In the genomic region with DNA sequence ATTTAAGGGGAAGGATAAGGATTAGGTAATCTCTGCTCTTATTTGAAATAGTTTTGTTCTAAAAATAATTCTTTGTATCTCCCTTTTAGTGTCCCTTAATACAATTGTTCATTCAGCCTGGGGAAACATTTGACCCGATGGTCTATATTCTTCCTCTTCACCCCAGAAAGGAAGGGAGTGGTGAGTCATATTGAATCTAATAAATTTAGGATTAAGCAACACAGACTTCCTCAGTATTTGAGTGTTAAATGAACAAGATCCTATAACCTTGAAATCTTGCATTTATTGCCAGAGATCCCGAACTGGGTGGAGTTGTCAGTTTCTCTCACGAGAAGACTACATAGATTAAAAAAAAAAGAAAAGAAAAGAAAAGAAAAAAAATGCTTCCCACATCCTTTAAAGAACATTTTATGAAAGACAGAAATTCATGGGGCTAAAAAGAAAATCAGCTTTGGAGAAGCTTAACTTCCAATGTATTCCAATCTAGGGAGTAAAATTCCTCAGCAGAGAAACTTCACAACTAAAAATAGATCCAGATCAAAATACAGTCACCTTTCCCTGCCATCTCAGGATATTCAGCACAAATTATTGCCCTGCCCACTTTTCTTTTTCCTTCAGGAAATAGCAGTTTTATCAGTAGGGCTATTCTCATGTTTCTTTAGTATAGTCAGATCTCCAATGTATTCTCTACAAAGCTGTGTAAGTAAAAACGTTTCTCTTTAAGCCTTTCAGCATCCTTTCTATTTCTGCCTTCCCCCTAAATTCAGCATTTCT, we compare ENCODE assay signal across 12 cellular contexts.
DNase-seq lines count a peak whose midpoint lies in the region; ATAC-seq and TF ChIP-seq lines count a peak whose summit lies in the region.
"Had no signal": no experiment of that assay in that cellular context is flagged by ENCODE, and none has a peak within 500 bp of the region (broad histone marks: within the 10 kb centered on the region; RNA-seq: fewer than 3 reads in every experiment).

No MANE protein-coding gene starts in this region.

- TF ChIP-seq CTCF in A673 (conservative IDR thresholded peaks at IDR 0.05; ENCODE audit: low read depth, low read length), result no peak
- no peak for TF ChIP-seq CTCF in heart left ventricle (IDR thresholded peaks at IDR 0.05)

- intact Hi-C loops in A673 (cut with micrococcal nuclease; ENCODE audit: unreplicated experiment) (no loop called here), heart left ventricle (cut with DNase I) (loop anchor here in 1 of 10 donors (10.0 kb wide), 1 partner anchor 70 kb away; no protein-coding TSS in a partner anchor)

- WGBS in heart left ventricle, 4 donors, result 13 to 26% (median 23%) methylated on average over 4 of the region's 4 CpGs

- H3K9me3 Mint-ChIP-seq in natural killer cell treated with Interleukin-12 subunit alpha and Interleukin-12 subunit beta and Interleukin-15 and Interleukin-18, amount 100 ng/mL, for 72 hours, result peaks cover 7% of the 10 kb centered on the region
- H3K9me3 Mint-ChIP-seq: activated naive CD8-positive, alpha-beta T cell treated with anti-CD3 and anti-CD28 coated beads, Interleukin-2, amount 10 ng/mL, durations not matched to agents 7 days and 5 days; neural progenitor cell had no signal

- H3K27ac ChIP-seq in A673 (ENCODE audit: low read depth, low read length, poor library complexity, severe bottlenecking) (peak overlapping the region; percentile 47), heart left ventricle (peak overlapping the region in 1 of 12 donors; percentile 10)
- H3K27ac ChIP-seq: neural progenitor cell, vagina had no signal

- CTCF ChIA-PET in A673 (lab: Charles Lee), result no interaction called here

- H3K4me3 ChIP-seq in A673 (ENCODE audit: low read depth, low read length, poor library complexity, severe bottlenecking) (peak overlapping the region; percentile 12), heart left ventricle (no peak overlapping the region)
- H3K4me3 ChIP-seq: neural progenitor cell, vagina had no signal

- no peaks in the 10 kb centered on the region for H3K27me3 Mint-ChIP-seq in natural killer cell treated with Interleukin-12 subunit alpha and Interleukin-12 subunit beta and Interleukin-15 and Interleukin-18, amount 100 ng/mL, for 72 hours
- H3K27me3 Mint-ChIP-seq: activated naive CD8-positive, alpha-beta T cell treated with anti-CD3 and anti-CD28 coated beads, Interleukin-2, amount 10 ng/mL, durations not matched to agents 7 days and 5 days had no signal

- TSS peak; percentile 73 for BruUV-seq in A673 (replicated peaks; lab: Mats Ljungman, UMichigan)

- H3K4me3 Mint-ChIP-seq in natural killer cell treated with Interleukin-12 subunit alpha and Interleukin-12 subunit beta and Interleukin-15 and Interleukin-18, amount 100 ng/mL, for 72 hours, result no peak overlapping the region
- H3K4me3 Mint-ChIP-seq: activated naive CD8-positive, alpha-beta T cell treated with anti-CD3 and anti-CD28 coated beads, Interleukin-2, amount 10 ng/mL, durations not matched to agents 7 days and 5 days; neural progenitor cell had no signal

- peak; percentile 51 for ATAC-seq in SK-N-SH treated with all-trans-retinoic acid at 6 μM for 48 hours
- peak in 3 of 4 donors; percentile 28 to 66 (median 45) for ATAC-seq in heart left ventricle
- ATAC-seq in GM18505 (IDR thresholded peaks at IDR 0.05; ENCODE audit: unreplicated experiment), result no peak
- ATAC-seq in natural killer cell treated with Interleukin-12 subunit alpha and Interleukin-12 subunit beta and Interleukin-15 and Interleukin-18, amount 100 ng/mL, for 72 hours, result no peak
- no peak for ATAC-seq in HG02678 (IDR thresholded peaks at IDR 0.05; ENCODE audit: unreplicated experiment)

- H3K27me3 ChIP-seq in A673 (replicated peaks; ENCODE audit: insufficient read depth, low read depth, low read length, poor library complexity) (no peaks in the 10 kb centered on the region), heart left ventricle (no peaks in the 10 kb centered on the region)
- H3K27me3 ChIP-seq: neural progenitor cell, vagina had no signal

- no peaks in the 10 kb centered on the region for H3K36me3 Mint-ChIP-seq in natural killer cell treated with Interleukin-12 subunit alpha and Interleukin-12 subunit beta and Interleukin-15 and Interleukin-18, amount 100 ng/mL, for 72 hours
- H3K36me3 Mint-ChIP-seq: activated naive CD8-positive, alpha-beta T cell treated with anti-CD3 and anti-CD28 coated beads, Interleukin-2, amount 10 ng/mL, durations not matched to agents 7 days and 5 days; neural progenitor cell had no signal

- H3K36me3 ChIP-seq in A673 (ENCODE audit: insufficient read depth, low read length, poor library complexity, severe bottlenecking), result no peaks in the 10 kb centered on the region
- H3K36me3 ChIP-seq in heart left ventricle, result no peaks in the 10 kb centered on the region
- H3K36me3 ChIP-seq: neural progenitor cell, vagina had no signal

- H3K9me3 ChIP-seq in A673 (ENCODE audit: low read depth, low read length, poor library complexity, severe bottlenecking), result no peaks in the 10 kb centered on the region
- H3K9me3 ChIP-seq in heart left ventricle, result no peaks in the 10 kb centered on the region
- H3K9me3 ChIP-seq: vagina had no signal

- POLR2A ChIA-PET in A673 (lab: Charles Lee; ENCODE audit: low non-redundant PET), result no interaction called here

- in situ Hi-C loops in KBM-7 (cut with MboI; ENCODE audit: low pct_unique_long_range_greater_than_20kb, low sequenced_read_pairs), result no loop called here

- no peak overlapping the region for H3K27ac Mint-ChIP-seq in natural killer cell treated with Interleukin-12 subunit alpha and Interleukin-12 subunit beta and Interleukin-15 and Interleukin-18, amount 100 ng/mL, for 72 hours
- H3K27ac Mint-ChIP-seq: activated naive CD8-positive, alpha-beta T cell treated with anti-CD3 and anti-CD28 coated beads, Interleukin-2, amount 10 ng/mL, durations not matched to agents 7 days and 5 days; neural progenitor cell had no signal

- H3K4me1 ChIP-seq in A673 (ENCODE audit: insufficient read depth, low read length, poor library complexity, severe bottlenecking) (peaks cover 41% of the 10 kb centered on the region), heart left ventricle (peaks cover 0 to 32% (median 11%) of the 10 kb centered on the region in 12 donors)
- H3K4me1 ChIP-seq: vagina had no signal

- peak; percentile 87 for DNase-seq in A673 (ENCODE audit: low spot score)
- peak; percentile 15 for DNase-seq in KBM-7
- DNase-seq in heart left ventricle, result no peak
- no peak for DNase-seq in retina
- DNase-seq in natural killer cell treated with Interleukin-12 subunit alpha and Interleukin-12 subunit beta and Interleukin-15 and Interleukin-18, amount 100 ng/mL, for 72 hours (ENCODE audit: low spot score), result no peak
- DNase-seq: ACHN; activated naive CD8-positive, alpha-beta T cell treated with anti-CD3 and anti-CD28 coated beads, Interleukin-2, amount 10 ng/mL, durations not matched to agents 7 days and 5 days had no signal

- TF ChIP-seq POLR2A in heart left ventricle (IDR thresholded peaks at IDR 0.05), result no peak
- no peak for TF ChIP-seq POLR2A in GM18505 (IDR thresholded peaks at IDR 0.05; ENCODE audit: borderline replicate concordance, extremely low read depth, insufficient read depth, insufficient read length)

- no peaks in the 10 kb centered on the region for H3K4me1 Mint-ChIP-seq in natural killer cell treated with Interleukin-12 subunit alpha and Interleukin-12 subunit beta and Interleukin-15 and Interleukin-18, amount 100 ng/mL, for 72 hours (ENCODE audit: low read depth in 2 of 2)
- H3K4me1 Mint-ChIP-seq: activated naive CD8-positive, alpha-beta T cell treated with anti-CD3 and anti-CD28 coated beads, Interleukin-2, amount 10 ng/mL, durations not matched to agents 7 days and 5 days had no signal

TF ChIP-seq in SK-N-SH treated with all-trans-retinoic acid at 6 μM for 48 hours, 23 proteins besides CTCF, POLR2A, EP300 and RAD21:
- TF ChIP-seq ZFP30 (CRISPR knock-in tag; IDR thresholded peaks at IDR 0.05) (no peak), ISL1 (CRISPR knock-in tag; IDR thresholded peaks at IDR 0.05) (peak; percentile 48; the same call in 1 of the 2 replicates)

Comparison
In these comparisons a context has a peak if more than half of its experiments do, and no peak if none do; other contexts are left out.
1. DNase-seq: peak in A673 (single experiment) and KBM-7 (single experiment); none in heart left ventricle (0 of 5), retina (single experiment) and natural killer cell treated with Interleukin-12 subunit alpha and Interleukin-12 subunit beta and Interleukin-15 and Interleukin-18, amount 100 ng/mL, for 72 hours (single experiment).
2. ATAC-seq: peak in SK-N-SH treated with all-trans-retinoic acid at 6 μM for 48 hours (single experiment) and heart left ventricle (3 of 4); none in GM18505 (single experiment), natural killer cell treated with Interleukin-12 subunit alpha and Interleukin-12 subunit beta and Interleukin-15 and Interleukin-18, amount 100 ng/mL, for 72 hours (0 of 2) and HG02678 (single experiment).